Comparison of ENCODE assay signal across 8 cellular contexts in genomic region chr2:204544961-204545860, GRCh38. TPM values are rescaled to one million over a fixed set of nuclear protein-coding genes. Genes with fewer than 3 reads are reported as not detected.
DNase-seq lines count a peak whose midpoint lies in the region; ATAC-seq and TF ChIP-seq lines count a peak whose summit lies in the region.

Gene PARD3B (plus strand): TSS chr2:204545475. CDS start chr2:204546000, 525 bp downstream.

- peaks cover 11% of the 10 kb centered on the region for H3K36me3 Mint-ChIP-seq in HFFc6 (ENCODE audit: low read depth)
- no peaks in the 10 kb centered on the region for H3K36me3 Mint-ChIP-seq in activated CD8-positive, alpha-beta T cell treated with anti-CD3 and anti-CD28 coated beads for 36 hours (ENCODE audit: low read depth)
- H3K36me3 Mint-ChIP-seq in stimulated activated effector memory CD8-positive, alpha-beta T cell treated with anti-CD3 and anti-CD28 coated beads, Interleukin-12 subunit alpha, Interleukin-12 subunit beta, amount 100 ng/mL, for 72 hours: no peaks in the 10 kb centered on the region

- no peak within 1 kb of the TSS for H3K4ac ChIP-seq in mesendoderm (ENCODE audit: low read depth, low read length)

- H3K4me3 ChIP-seq in GM08714 (ENCODE audit: low read length) (peak within 1 kb of the TSS; percentile 52), mesendoderm (ENCODE audit: low read length) (peak within 1 kb of the TSS; percentile 42)

- H3K4me1 ChIP-seq in mesendoderm (ENCODE audit: control insufficient read depth, low read depth, low read length): no peaks in the 10 kb centered on the region

- H4K8ac ChIP-seq in mesendoderm (ENCODE audit: low read depth, low read length): no peak within 1 kb of the TSS

- CTCF ChIA-PET in activated CD8-positive, alpha-beta T cell treated with anti-CD3 and anti-CD28 coated beads for 36 hours (lab: Charles Lee): no interaction called here

- no peak within 1 kb of the TSS for H2BK5ac ChIP-seq in mesendoderm (ENCODE audit: low read length)

- peaks cover 4% of the 10 kb centered on the region for H3K27me3 ChIP-seq in mesendoderm (ENCODE audit: insufficient read depth, low read length, poor library complexity)

- H3K36me3 ChIP-seq in mesendoderm (ENCODE audit: control insufficient read depth, insufficient read depth, low read length): no peaks in the 10 kb centered on the region

- H4K5ac ChIP-seq in mesendoderm (ENCODE audit: low read length): no peak within 1 kb of the TSS

- POLR2A ChIA-PET in activated CD8-positive, alpha-beta T cell treated with anti-CD3 and anti-CD28 coated beads for 36 hours (lab: Charles Lee): interaction anchor here (0.7 kb wide), 1 partner anchor 15 kb away, joined by 4 read pairs; no protein-coding TSS in a partner anchor

- H3K18ac ChIP-seq in mesendoderm (ENCODE audit: low read length): peak within 1 kb of the TSS; percentile 55

- H3K4me2 ChIP-seq in mesendoderm (ENCODE audit: low read length): peak within 1 kb of the TSS; percentile 79

- peak; percentile 37 for DNase-seq in HFFc6
- DNase-seq in NCI-H1436 (lab: John Stamatoyannopoulos, UW): peak; percentile 89
- DNase-seq in activated CD8-positive, alpha-beta T cell treated with anti-CD3 and anti-CD28 coated beads for 36 hours: peak; percentile 44
- DNase-seq in epithelial cell of prostate (ENCODE audit: low read depth, low spot score): no peak
- DNase-seq in mesendoderm: peak; percentile 77
- peak in 1 of 2 donors; percentile 52 for DNase-seq in stimulated activated effector memory CD8-positive, alpha-beta T cell treated with anti-CD3 and anti-CD28 coated beads, Interleukin-12 subunit alpha, Interleukin-12 subunit beta, amount 100 ng/mL, for 72 hours (ENCODE audit: low spot score in 2 of 2)
- DNase-seq in T-helper 9 cell: no peak

- peaks cover 4% of the 10 kb centered on the region for H3K27me3 Mint-ChIP-seq in HFFc6 (ENCODE audit: insufficient read depth)
- peaks cover 36% of the 10 kb centered on the region for H3K27me3 Mint-ChIP-seq in activated CD8-positive, alpha-beta T cell treated with anti-CD3 and anti-CD28 coated beads for 36 hours

- H3K79me2 ChIP-seq in mesendoderm (ENCODE audit: control insufficient read depth, insufficient read depth, low read length): no peaks in the 10 kb centered on the region

- peak within 1 kb of the TSS; percentile 79 for H3K56ac ChIP-seq in mesendoderm (ENCODE audit: low read length)

- no peak within 1 kb of the TSS for H2BK15ac ChIP-seq in mesendoderm (replicated peaks; ENCODE audit: low read depth)

- H3K27ac Mint-ChIP-seq in HFFc6: peak within 1 kb of the TSS; percentile 89
- H3K27ac Mint-ChIP-seq in activated CD8-positive, alpha-beta T cell treated with anti-CD3 and anti-CD28 coated beads for 36 hours: no peak within 1 kb of the TSS
- H3K27ac Mint-ChIP-seq in stimulated activated effector memory CD8-positive, alpha-beta T cell treated with anti-CD3 and anti-CD28 coated beads, Interleukin-12 subunit alpha, Interleukin-12 subunit beta, amount 100 ng/mL, for 72 hours: no peak within 1 kb of the TSS

- H3K9ac ChIP-seq in mesendoderm (ENCODE audit: low read length): peak within 1 kb of the TSS; percentile 54

- no peak for TF ChIP-seq CTCF in HFFc6 (IDR thresholded peaks at IDR 0.05)
- no peak for TF ChIP-seq CTCF in activated CD8-positive, alpha-beta T cell treated with anti-CD3 and anti-CD28 coated beads for 36 hours (IDR thresholded peaks at IDR 0.05)

- no peak within 1 kb of the TSS for H3K23ac ChIP-seq in mesendoderm (ENCODE audit: low read length)

- no peaks in the 10 kb centered on the region for H3K79me1 ChIP-seq in mesendoderm (ENCODE audit: low read length)

- H3K4me3 Mint-ChIP-seq in HFFc6: peak within 1 kb of the TSS; percentile 95
- H3K4me3 Mint-ChIP-seq in activated CD8-positive, alpha-beta T cell treated with anti-CD3 and anti-CD28 coated beads for 36 hours: peak within 1 kb of the TSS; percentile 69
- peak within 1 kb of the TSS; percentile 70 for H3K4me3 Mint-ChIP-seq in stimulated activated effector memory CD8-positive, alpha-beta T cell treated with anti-CD3 and anti-CD28 coated beads, Interleukin-12 subunit alpha, Interleukin-12 subunit beta, amount 100 ng/mL, for 72 hours

- intact Hi-C loops in activated CD8-positive, alpha-beta T cell treated with anti-CD3 and anti-CD28 coated beads for 36 hours (cut with micrococcal nuclease): no loop called here

- H3K4me1 Mint-ChIP-seq in HFFc6 (ENCODE audit: low read depth): peaks cover 52% of the 10 kb centered on the region
- peaks cover 9% of the 10 kb centered on the region for H3K4me1 Mint-ChIP-seq in activated CD8-positive, alpha-beta T cell treated with anti-CD3 and anti-CD28 coated beads for 36 hours (ENCODE audit: low read depth)
- peaks cover 10% of the 10 kb centered on the region for H3K4me1 Mint-ChIP-seq in stimulated activated effector memory CD8-positive, alpha-beta T cell treated with anti-CD3 and anti-CD28 coated beads, Interleukin-12 subunit alpha, Interleukin-12 subunit beta, amount 100 ng/mL, for 72 hours

- H2AK5ac ChIP-seq in mesendoderm (ENCODE audit: low read length): no peak within 1 kb of the TSS

- H3K27ac ChIP-seq in epithelial cell of prostate: peak within 1 kb of the TSS; percentile 6
- H3K27ac ChIP-seq in mesendoderm (ENCODE audit: low read depth, low read length): no peak within 1 kb of the TSS

- H3K9me3 Mint-ChIP-seq in HFFc6: no peaks in the 10 kb centered on the region
- no peaks in the 10 kb centered on the region for H3K9me3 Mint-ChIP-seq in activated CD8-positive, alpha-beta T cell treated with anti-CD3 and anti-CD28 coated beads for 36 hours
- H3K9me3 Mint-ChIP-seq in stimulated activated effector memory CD8-positive, alpha-beta T cell treated with anti-CD3 and anti-CD28 coated beads, Interleukin-12 subunit alpha, Interleukin-12 subunit beta, amount 100 ng/mL, for 72 hours: no peaks in the 10 kb centered on the region

- ATAC-seq in activated CD8-positive, alpha-beta T cell treated with anti-CD3 and anti-CD28 coated beads for 36 hours: peak; percentile 83
- peak; percentile 78 for ATAC-seq in stimulated activated effector memory CD8-positive, alpha-beta T cell treated with anti-CD3 and anti-CD28 coated beads, Interleukin-12 subunit alpha, Interleukin-12 subunit beta, amount 100 ng/mL, for 72 hours

- H2BK120ac ChIP-seq in mesendoderm (ENCODE audit: low read depth, low read length): no peak within 1 kb of the TSS

- WGBS in mesendoderm (ENCODE audit: extremely low coverage, insufficient coverage, low lambda C conversion rate): no CpG with 5 or more reads among the region's 82 CpGs

RNA-seq across cellular contexts. Expression of gene PARD3B, which starts in this region (rescaled TPM):
- total RNA-seq in HFFc6 (2021; fragmentation: NEBNext Ultra II Directional; extraction: Animal tissue kit (Norgen Biotek cat#: 25700)): 10 to 100 TPM; 14.0 to 22.4 (median 15.3) TPM
- total RNA-seq in activated CD8-positive, alpha-beta T cell treated with anti-CD3 and anti-CD28 coated beads for 36 hours: under 1 TPM; 0.11 to 0.88 TPM
- 1.0 TPM for polyA plus RNA-seq in mesendoderm (2013, experiment 1 of 2)
- polyA plus RNA-seq in mesendoderm (2013, experiment 2 of 2): 0.92 TPM

Comparison
In these comparisons a context has a peak if more than half of its experiments do, and no peak if none do; other contexts are left out.
1. RNA of gene PARD3B (total RNA-seq): 14.0 to 22.4 TPM in HFFc6; 0.11 to 0.88 TPM in activated CD8-positive, alpha-beta T cell treated with anti-CD3 and anti-CD28 coated beads for 36 hours; every median in the first group is over 4 times any median in the second.
2. Peak in DNase-seq and ATAC-seq in activated CD8-positive, alpha-beta T cell treated with anti-CD3 and anti-CD28 coated beads for 36 hours; RNA of the gene not detected or under 1 TPM.
3. DNase-seq: peak in HFFc6 (single experiment), NCI-H1436 (single experiment) and mesendoderm (single experiment); none in epithelial cell of prostate (single experiment) and T-helper 9 cell (single experiment).
4. Peak in every context shown above with its lines, with median percentiles within 50 percentile points of each other: H3K4me3 Mint-ChIP-seq.